Comparison of ENCODE assay signal across 1 cellular context in genomic region chr10:102409604-102410426, GRCh38.
TF ChIP-seq lines count a peak whose summit lies in the region.

No MANE protein-coding gene starts in this region.

TF ChIP-seq in HEK293, 187 proteins besides CTCF, POLR2A, EP300 and RAD21 (continued from another document):
- TF ChIP-seq ZNF518A (tag by site-specific recombination; conservative IDR thresholded peaks at IDR 0.05; ENCODE audit: low read depth) = no peak
- TF ChIP-seq AEBP2 (tag by site-specific recombination; IDR thresholded peaks at IDR 0.05; ENCODE audit: borderline replicate concordance) = no peak
- TF ChIP-seq ZNF354C (tag by site-specific recombination; IDR thresholded peaks at IDR 0.05; ENCODE audit: borderline replicate concordance, low read depth) = no peak
- no peak for TF ChIP-seq ZNF433 (tag by site-specific recombination; IDR thresholded peaks at IDR 0.05; ENCODE audit: low read depth)
- no peak for TF ChIP-seq ZNF292 (tag by site-specific recombination; IDR thresholded peaks at IDR 0.05; ENCODE audit: borderline replicate concordance, low read depth)
- no peak for TF ChIP-seq SETDB1 (IDR thresholded peaks at IDR 0.05; ENCODE audit: insufficient read length, low read length)
- 0 out of 2 replicates have a peak, but pooled peaks have one; percentile 52 for TF ChIP-seq ZBTB10 (tag by site-specific recombination; IDR thresholded peaks at IDR 0.05)
- TF ChIP-seq ZNF600 (tag by site-specific recombination; IDR thresholded peaks at IDR 0.05) = 0 out of 2 replicates have a peak, but pooled peaks have one; percentile 10
- no peak for TF ChIP-seq ZNF366 (tag by site-specific recombination; conservative IDR thresholded peaks at IDR 0.05)
- no peak for TF ChIP-seq ZNF302 (tag by site-specific recombination; IDR thresholded peaks at IDR 0.05; ENCODE audit: low read depth)
- no peak for TF ChIP-seq MZF1 (tag by site-specific recombination; IDR thresholded peaks at IDR 0.05; ENCODE audit: borderline replicate concordance)
- no peak for TF ChIP-seq ZFP41 (tag by site-specific recombination; IDR thresholded peaks at IDR 0.05; ENCODE audit: borderline replicate concordance)
- TF ChIP-seq SP3 (tag by site-specific recombination; IDR thresholded peaks at IDR 0.05) = 0 out of 2 replicates have a peak, but pooled peaks have one; percentile 11
- no peak for TF ChIP-seq ZNF112 (tag by site-specific recombination; IDR thresholded peaks at IDR 0.05)
